Comparison of ENCODE assay signal across 9 cellular contexts in genomic region chr4:15756361-15756861, GRCh38. TPM values are rescaled to one million over a fixed set of nuclear protein-coding genes. Genes with fewer than 3 reads are reported as not detected.
A peak's percentile ranks its signal among the peaks of the same experiment; 100 is the strongest.
DNase-seq lines count a peak whose midpoint lies in the region; ATAC-seq, FAIRE-seq and TF ChIP-seq lines count a peak whose summit lies in the region.
"Had no signal": no experiment of that assay in that cellular context is flagged by ENCODE, and none has a peak within 500 bp of the region (broad histone marks: within the 10 kb centered on the region; RNA-seq: fewer than 3 reads in every experiment).

No MANE protein-coding gene starts in this region.

- peak overlapping the region; percentile 18 to 60 (median 20) for H3K27ac Mint-ChIP-seq in IgD-negative memory B cell

- H3K36me3 ChIP-seq in H1 (ENCODE audit: control insufficient read depth in 2 of 4, insufficient read depth in 4 of 4, low read length in 3 of 4), result no peaks in the 10 kb centered on the region
- H3K36me3 ChIP-seq: right lobe of liver had no signal

- no peak overlapping the region for H3K14ac ChIP-seq in H1 (ENCODE audit: insufficient read length)

- H2AFZ ChIP-seq in H1 (ENCODE audit: low read length), result no peak overlapping the region

- no peak overlapping the region for H3K56ac ChIP-seq in H1 (replicated peaks; ENCODE audit: insufficient read length, low read depth, low read length)

- no peak overlapping the region for H3K23ac ChIP-seq in H1 (ENCODE audit: insufficient read length)

- no peak overlapping the region for H4K8ac ChIP-seq in H1 (ENCODE audit: extremely low read depth, insufficient read depth, low read length)

- no peak overlapping the region for H3K4ac ChIP-seq in H1 (replicated peaks; ENCODE audit: insufficient read length, low read depth, low read length)

- no peak for TF ChIP-seq EP300 in H1 (IDR thresholded peaks at IDR 0.05; ENCODE audit: borderline replicate concordance in 1 of 2, low read depth in 2 of 2, low read length in 2 of 2)

- no peaks in the 10 kb centered on the region for H3K36me3 Mint-ChIP-seq in IgD-negative memory B cell

- TF ChIP-seq CTCF in H1 (IDR thresholded peaks at IDR 0.05; ENCODE audit: control extremely low read depth in 1 of 3, insufficient read depth in 1 of 3, low read depth in 1 of 3, low read length in 3 of 3), result peak in 1 of 3 experiments; percentile 2; a peak in 1 of 4 replicates

- H4K5ac ChIP-seq in H1 (ENCODE audit: insufficient read length, low read depth, low read length), result no peak overlapping the region

- CTCF ChIA-PET in H1 (lab: Charles Lee; ENCODE audit: partially characterized antibody), result interaction anchor here (0.7 to 3.9 kb wide), 8 partner anchors 8 to 299 kb away, joined by 3 to 21 read pairs (median 3); no protein-coding TSS in a partner anchor

- no peak overlapping the region for H3K4me3 ChIP-seq in H1 (ENCODE audit: extremely low read depth in 1 of 4, insufficient read depth in 2 of 4, low read depth in 3 of 4, low read length in 4 of 4)
- H3K4me3 ChIP-seq: right lobe of liver had no signal

- peaks cover 3% of the 10 kb centered on the region for H3K27me3 Mint-ChIP-seq in IgD-negative memory B cell

- H3K4me3 Mint-ChIP-seq in IgD-negative memory B cell, result peak overlapping the region; percentile 10 to 81 (median 68)

- H2BK5ac ChIP-seq in H1 (ENCODE audit: low read depth, low read length), result no peak overlapping the region

- H2AK5ac ChIP-seq in H1 (ENCODE audit: low read depth, low read length), result no peak overlapping the region

- H2BK12ac ChIP-seq in H1 (ENCODE audit: low read depth, low read length), result no peak overlapping the region

- no peak overlapping the region for H3K4me2 ChIP-seq in H1 (ENCODE audit: insufficient read depth in 1 of 2, low read depth in 2 of 2, low read length in 2 of 2)

- POLR2A ChIA-PET in H1 (lab: Charles Lee; ENCODE audit: partially characterized antibody), result no interaction called here

- no peaks in the 10 kb centered on the region for H3K27me3 ChIP-seq in H1 (replicated peaks in 1 of 4; ENCODE audit: control insufficient read depth in 3 of 4, extremely low read depth in 1 of 4, insufficient read depth in 3 of 4, low read length in 3 of 4)
- H3K27me3 ChIP-seq: right lobe of liver had no signal

- peak; percentile 86 for ATAC-seq in GM21619 (IDR thresholded peaks at IDR 0.05; ENCODE audit: unreplicated experiment)

- no peak overlapping the region for H3K9ac ChIP-seq in H1 (replicated peaks in 1 of 4; ENCODE audit: extremely low read depth in 1 of 4, low read depth in 3 of 4, low read length in 3 of 4)

- no peak overlapping the region for H3K18ac ChIP-seq in H1 (ENCODE audit: extremely low read depth, low read length)

- H3K9me3 ChIP-seq in H1 (ENCODE audit: insufficient read depth in 2 of 2, low read depth in 1 of 2, low read length in 1 of 2), result no peaks in the 10 kb centered on the region
- H3K9me3 ChIP-seq: right lobe of liver had no signal

- H2BK15ac ChIP-seq in H1 (ENCODE audit: low read length), result no peak overlapping the region

- H2BK20ac ChIP-seq in H1 (ENCODE audit: low read length), result no peak overlapping the region

- H4K91ac ChIP-seq in H1 (replicated peaks; ENCODE audit: insufficient read length, low read length), result no peak overlapping the region

- H3K9me3 Mint-ChIP-seq in IgD-negative memory B cell, result no peaks in the 10 kb centered on the region

- H3K23me2 ChIP-seq in H1 (ENCODE audit: low read depth, low read length), result no peaks in the 10 kb centered on the region

- peak; percentile 48 for FAIRE-seq in H1 (lab: Jason Lieb, UNC)

- no peaks in the 10 kb centered on the region for H3K4me1 ChIP-seq in H1 (replicated peaks in 1 of 4; ENCODE audit: control insufficient read depth in 3 of 4, insufficient read depth in 4 of 4, low read length in 3 of 4)
- H3K4me1 ChIP-seq: right lobe of liver had no signal

- peak; percentile 73 for DNase-seq in EL
- peak; percentile 41 for DNase-seq in activated CD4-positive, alpha-beta T cell treated with anti-CD3 and anti-CD28 coated beads for 1 hour
- no peak for DNase-seq in H1 (ENCODE audit: low read depth in 1 of 2, low spot score in 2 of 2)
- peak; percentile 80 for DNase-seq in stimulated activated CD8-positive, alpha-beta memory T cell treated with anti-CD3 and anti-CD28 coated beads, Interleukin-4, amount 100 ng/mL, for 48 hours
- DNase-seq in NCI-H2081 treated with DMSO at 0.1 percent for 48 hours (lab: John Stamatoyannopoulos, UW), result no peak
- DNase-seq in hippocampal formation (lab: John Stamatoyannopoulos, UW), result no peak
- DNase-seq: right lobe of liver had no signal

- no peak overlapping the region for H3K27ac ChIP-seq in H1 (ENCODE audit: low read depth, low read length)
- H3K27ac ChIP-seq: right lobe of liver had no signal

- no peak for TF ChIP-seq POLR2A in H1 (IDR thresholded peaks at IDR 0.05; ENCODE audit: control extremely low read depth in 1 of 2, low read depth in 2 of 2, low read length in 2 of 2)

- WGBS in H1 (ENCODE audit: extremely low coverage in 1 of 2, insufficient coverage in 1 of 2, insufficient read length in 1 of 2, insufficient replicate concordance in 2 of 2, low coverage in 1 of 2, low lambda C conversion rate in 2 of 2, missing lambda C conversion rate in 1 of 2), 2 experiments, result 81% methylated on average over 6 of the region's 6 CpGs; no CpG with 5 or more reads in 1 of the 2 experiments

- no peaks in the 10 kb centered on the region for H3K79me2 ChIP-seq in H1 (ENCODE audit: control insufficient read depth in 1 of 2, insufficient read depth in 2 of 2, low read length in 2 of 2)

- no peaks in the 10 kb centered on the region for H3K79me1 ChIP-seq in H1 (ENCODE audit: low read depth, low read length)

- no peaks in the 10 kb centered on the region for H4K20me1 ChIP-seq in H1 (replicated peaks in 1 of 2; ENCODE audit: control insufficient read depth in 1 of 2, insufficient read depth in 2 of 2, low read length in 2 of 2)

- H3K4me1 Mint-ChIP-seq in IgD-negative memory B cell, result peaks cover 23 to 32% (median 31%) of the 10 kb centered on the region in 3 donors

- TF ChIP-seq RAD21 in H1 (IDR thresholded peaks at IDR 0.05 in 1 of 2, conservative IDR thresholded peaks at IDR 0.05 in 1 of 2; ENCODE audit: low read depth in 2 of 2, low read length in 2 of 2), result no peak

- no peak overlapping the region for H2BK120ac ChIP-seq in H1 (replicated peaks; ENCODE audit: low read depth, low read length)

TF ChIP-seq in H1, 55 proteins besides CTCF, POLR2A, EP300 and RAD21:
- TF ChIP-seq CBX8 (IDR thresholded peaks at IDR 0.05; ENCODE audit: borderline replicate concordance, low read depth, low read length) (no peak), NANOG (IDR thresholded peaks at IDR 0.05; ENCODE audit: insufficient read depth, low read depth, low read length, poor library complexity, severe bottlenecking) (no peak), GABPA (IDR thresholded peaks at IDR 0.05; ENCODE audit: borderline replicate concordance, insufficient read depth, low read length) (no peak), JUN (IDR thresholded peaks at IDR 0.05; ENCODE audit: low read depth, low read length) (no peak), BRCA1 (IDR thresholded peaks at IDR 0.05; ENCODE audit: low read depth, low read length) (no peak), KDM4A (IDR thresholded peaks at IDR 0.05; ENCODE audit: low read depth, low read length, severe bottlenecking) (no peak), FOSL1 (IDR thresholded peaks at IDR 0.05; ENCODE audit: insufficient read depth, low read depth, low read length) (no peak), GTF2F1 (IDR thresholded peaks at IDR 0.05; ENCODE audit: borderline replicate concordance, low read depth, low read length) (no peak), CEBPB (IDR thresholded peaks at IDR 0.05; ENCODE audit: low read depth, low read length) (no peak), EGR1 (IDR thresholded peaks at IDR 0.05; ENCODE audit: borderline replicate concordance, low read depth, low read length) (no peak), MAFK (IDR thresholded peaks at IDR 0.05; ENCODE audit: low read depth, low read length) (no peak), CHD2 (IDR thresholded peaks at IDR 0.05; ENCODE audit: low read length) (no peak), SIX5 (IDR thresholded peaks at IDR 0.05; ENCODE audit: low read depth, low read length) (no peak)

RNA-seq across cellular contexts. Expression of gene CD38, which starts 21.7 kb away (rescaled TPM):
- polyA plus RNA-seq in IgD-negative memory B cell, result 20.9 TPM
- total RNA-seq in H1 (2021; fragmentation: NEBNext Ultra II Directional; extraction: Animal tissue kit (Norgen Biotek cat#: 25700)), result 0.11 and 0.24 TPM in 2 replicates
- polyA plus RNA-seq in H1 (2011; rRNA removed), result 0.14 and 0.27 TPM in 2 replicates
- 0.21 TPM for polyA plus RNA-seq in H1 (2011; cell fraction: cytosol; rRNA removed)
- polyA plus RNA-seq in H1 (2011; cell fraction: nucleus; rRNA removed), result 0.24 TPM
- polyA plus RNA-seq in H1 (2012, experiment 1 of 2), result 0.14 to 0.21 TPM (median 0.18 TPM) in 4 replicates
- polyA plus RNA-seq in H1 (2012, experiment 2 of 2), result not detected
- 0.16 TPM for polyA plus RNA-seq in H1 (2013, experiment 1 of 2)
- 0.11 TPM for polyA plus RNA-seq in H1 (2013, experiment 2 of 2)
- polyA minus RNA-seq in H1 (2011; rRNA and poly(A)+ RNA removed), result 0.78 and 1.3 TPM in 2 replicates
- not detected for polyA minus RNA-seq in H1 (2011; cell fraction: cytosol; rRNA and poly(A)+ RNA removed)
- polyA minus RNA-seq in H1 (2011; cell fraction: nucleus; rRNA and poly(A)+ RNA removed), result 0.60 TPM

RNA-seq across cellular contexts. Expression of gene BST1, which starts 53.5 kb away (rescaled TPM):
- 0.21 TPM for polyA plus RNA-seq in IgD-negative memory B cell
- 0.52 TPM in 1 of 2 replicates, not detected in the other for total RNA-seq in H1 (2021; fragmentation: NEBNext Ultra II Directional; extraction: Animal tissue kit (Norgen Biotek cat#: 25700))
- polyA plus RNA-seq in H1 (2011; rRNA removed), result 0.20 and 0.54 TPM in 2 replicates
- 0.32 TPM for polyA plus RNA-seq in H1 (2011; cell fraction: cytosol; rRNA removed)
- 0.53 TPM for polyA plus RNA-seq in H1 (2011; cell fraction: nucleus; rRNA removed)
- 0.84 to 1.00 TPM (median 0.87 TPM) in 4 replicates for polyA plus RNA-seq in H1 (2012, experiment 1 of 2)
- 0.52 TPM for polyA plus RNA-seq in H1 (2012, experiment 2 of 2)
- 0.49 TPM for polyA plus RNA-seq in H1 (2013, experiment 1 of 2)
- 0.39 TPM for polyA plus RNA-seq in H1 (2013, experiment 2 of 2)
- 0.16 and 0.80 TPM in 2 replicates for polyA minus RNA-seq in H1 (2011; rRNA and poly(A)+ RNA removed)
- not detected for polyA minus RNA-seq in H1 (2011; cell fraction: cytosol; rRNA and poly(A)+ RNA removed)
- polyA minus RNA-seq in H1 (2011; cell fraction: nucleus; rRNA and poly(A)+ RNA removed), result not detected

Comparison
In these comparisons a context has a peak if more than half of its experiments do, and no peak if none do; other contexts are left out.
1. DNase-seq: peak in EL (single experiment), activated CD4-positive, alpha-beta T cell treated with anti-CD3 and anti-CD28 coated beads for 1 hour (single experiment) and stimulated activated CD8-positive, alpha-beta memory T cell treated with anti-CD3 and anti-CD28 coated beads, Interleukin-4, amount 100 ng/mL, for 48 hours (single experiment); none in H1 (0 of 2), NCI-H2081 treated with DMSO at 0.1 percent for 48 hours (single experiment) and hippocampal formation (0 of 2).
2. RNA of gene CD38, which starts 21.7 kb away (polyA plus RNA-seq): 20.9 TPM in IgD-negative memory B cell (single experiment); 0.11 to 0.27 TPM in H1; every median in the first group is over 10 times any median in the second.